In genomic region chr10:115827650-115828049, GRCh38 we compare ENCODE assay signal across 25 cellular contexts.
DNase-seq lines count a peak whose midpoint lies in the region; ATAC-seq and TF ChIP-seq lines count a peak whose summit lies in the region.
"Had no signal": no experiment of that assay in that cellular context is flagged by ENCODE, and none has a peak within 500 bp of the region (broad histone marks: within the 10 kb centered on the region; RNA-seq: fewer than 3 reads in every experiment).

No MANE protein-coding gene starts in this region.

- H2AK9ac ChIP-seq in IMR-90 (replicated peaks; ENCODE audit: low read depth, low read length, poor library complexity) = no peak overlapping the region

- H3K79me1 ChIP-seq in IMR-90 (ENCODE audit: low read depth in 1 of 2, low read length in 2 of 2) = no peaks in the 10 kb centered on the region

- H3K9me1 ChIP-seq in IMR-90 (ENCODE audit: insufficient read depth, low read length) = no peaks in the 10 kb centered on the region

- no peak for TF ChIP-seq EP300 in esophagus muscularis mucosa (IDR thresholded peaks at IDR 0.05)

- peak; percentile 59 for DNase-seq in IMR-90
- no peak for DNase-seq in esophagus muscularis mucosa (ENCODE audit: extremely low spot score)
- DNase-seq in kidney glomerular epithelial cell (lab: John Stamatoyannopoulos, UW) = peak; percentile 46
- DNase-seq in GM13976 (ENCODE audit: low spot score) = no peak
- DNase-seq in SW 1271 (lab: John Stamatoyannopoulos, UW) = no peak
- DNase-seq in osteocyte (ENCODE audit: extremely low spot score, unreplicated experiment) = no peak
- DNase-seq in esophagus squamous epithelium (lab: John Stamatoyannopoulos, UW) = no peak
- DNase-seq: activated CD4-positive, alpha-beta T cell treated with anti-CD3 and anti-CD28 coated beads for 4 hours; BE2C; Caco-2; effector CD8-positive, alpha-beta T cell; head of caudate nucleus; immature natural killer cell; natural killer cell; NCI-H1436 treated with DMSO at 0.1 percent for 48 hours; NCI-H526 treated with DMSO at 0.1 percent for 48 hours; stimulated activated CD4-positive, alpha-beta T cell treated with anti-CD3 and anti-CD28 coated beads, Interleukin-2, amount 100 ng/mL, for 24 hours; stimulated activated naive CD4-positive, alpha-beta T cell treated with Interleukin-2 at 50 U/mL for 16 hours; thyroid gland had no signal

- TF ChIP-seq RAD21 in IMR-90 (IDR thresholded peaks at IDR 0.05; ENCODE audit: low read length) = no peak

- POLR2A ChIA-PET in IMR-90 (lab: Charles Lee; ENCODE audit: unreplicated experiment) = interaction anchor here (0.7 kb wide), 1 partner anchor 132 kb away, joined by 4 read pairs; no protein-coding TSS in a partner anchor

- in situ Hi-C loops in IMR-90 (cut with MboI; ENCODE audit: low sequenced_read_pairs) (no loop called here), GM13976 (cut with MboI; ENCODE audit: low sequenced_read_pairs, unreplicated experiment) (no loop called here)

- no peak overlapping the region for H3K4ac ChIP-seq in IMR-90 (ENCODE audit: low read depth, low read length)

- H3K9me3 ChIP-seq in IMR-90 (ENCODE audit: control insufficient read depth, insufficient read depth, low read length) = no peaks in the 10 kb centered on the region
- H3K9me3 ChIP-seq in esophagus muscularis mucosa = no peaks in the 10 kb centered on the region
- no peaks in the 10 kb centered on the region for H3K9me3 ChIP-seq in esophagus squamous epithelium
- H3K9me3 ChIP-seq: BE2C, Caco-2, thyroid gland had no signal

- no peak overlapping the region for H4K5ac ChIP-seq in IMR-90 (ENCODE audit: low read depth, low read length)

- H3K23ac ChIP-seq in IMR-90 (ENCODE audit: low read depth, low read length) = no peak overlapping the region

- H2BK15ac ChIP-seq in IMR-90 (ENCODE audit: low read depth, low read length) = no peak overlapping the region

- dilution Hi-C loops in IMR-90 (cut with HindIII; ENCODE audit: low sequenced_read_pairs, unreplicated experiment) = no loop called here

- H3K4me3 Mint-ChIP-seq in osteocyte (ENCODE audit: unreplicated experiment) = no peak overlapping the region
- H3K4me3 Mint-ChIP-seq: activated naive CD4-positive, alpha-beta T cell treated with anti-CD3 and anti-CD28 coated beads, Interleukin-2, amount 50 U/mL, for 24 hours; activated T-helper 1 cell treated with anti-CD3 and anti-CD28 coated beads, Interleukin-12 subunit alpha, Interleukin-12 subunit beta, Interleukin-2, Interleukin-4 antibody, amounts not matched to agents 30 ng/mL and 10 ng/mL and 1 ng/mL, durations not matched to agents 14 hours and 24 hours and 36 hours; immature natural killer cell; natural killer cell had no signal

- peak overlapping the region; percentile 32; the same call in 1 of the 2 replicates for H2BK120ac ChIP-seq in IMR-90 (ENCODE audit: low read depth, low read length)

- no peaks in the 10 kb centered on the region for H3K9me3 Mint-ChIP-seq in osteocyte (ENCODE audit: unreplicated experiment)
- H3K9me3 Mint-ChIP-seq: activated T-helper 1 cell treated with anti-CD3 and anti-CD28 coated beads, Interleukin-12 subunit alpha, Interleukin-12 subunit beta, Interleukin-2, Interleukin-4 antibody, amounts not matched to agents 30 ng/mL and 10 ng/mL and 1 ng/mL, durations not matched to agents 14 hours and 24 hours and 36 hours had no signal

- 24% methylated on average over 2 of the region's 5 CpGs; no CpG with 5 or more reads in 1 of the 2 experiments for WGBS in IMR-90 (ENCODE audit: extremely low coverage in 2 of 2, insufficient read length in 1 of 2), 2 experiments
- WGBS in esophagus muscularis mucosa = 75% methylated on average over 5 of the region's 5 CpGs
- 70 to 87% methylated on average over 4 to 5 of the region's 5 CpGs for WGBS in esophagus squamous epithelium, 2 donors

- H4K8ac ChIP-seq in IMR-90 (ENCODE audit: low read depth in 2 of 2, low read length in 2 of 2) = peak overlapping the region in 1 of 2 experiments; percentile 47; a peak in 1 of 4 replicates

- no peaks in the 10 kb centered on the region for H4K20me1 ChIP-seq in IMR-90 (ENCODE audit: insufficient read depth, low read length)

- no peak overlapping the region for H3K27ac ChIP-seq in IMR-90 (ENCODE audit: insufficient read depth, low read length)
- peak overlapping the region; percentile 21 to 61 (median 56) for H3K27ac ChIP-seq in esophagus muscularis mucosa (replicated peaks in 1 of 4)
- peak overlapping the region in 2 of 4 donors; percentile 69 to 70 for H3K27ac ChIP-seq in esophagus squamous epithelium
- H3K27ac ChIP-seq: ascending aorta, HL-60, parathyroid adenoma, thyroid gland had no signal

- peak overlapping the region; percentile 42; the same call in 1 of the 2 replicates for H2BK20ac ChIP-seq in IMR-90 (ENCODE audit: low read depth, low read length)

- no peak overlapping the region for H3K27ac Mint-ChIP-seq in osteocyte (ENCODE audit: unreplicated experiment)
- H3K27ac Mint-ChIP-seq: activated naive CD4-positive, alpha-beta T cell treated with anti-CD3 and anti-CD28 coated beads, Interleukin-2, amount 50 U/mL, for 24 hours; activated T-helper 1 cell treated with anti-CD3 and anti-CD28 coated beads, Interleukin-12 subunit alpha, Interleukin-12 subunit beta, Interleukin-2, Interleukin-4 antibody, amounts not matched to agents 30 ng/mL and 10 ng/mL and 1 ng/mL, durations not matched to agents 14 hours and 24 hours and 36 hours; natural killer cell had no signal

- no TSS peak for BruUV-seq in IMR-90 (replicated peaks; lab: Mats Ljungman, UMichigan)

- peak; percentile 25 for ATAC-seq in IMR-90 (ENCODE audit: low read depth)
- ATAC-seq: esophagus mucosa, natural killer cell had no signal

- H3K4me1 ChIP-seq in IMR-90 (ENCODE audit: control insufficient read depth, insufficient read depth, low read length) = peaks cover 8% of the 10 kb centered on the region
- peaks cover 0 to 14% (median 3%) of the 10 kb centered on the region in 4 donors for H3K4me1 ChIP-seq in esophagus muscularis mucosa
- peaks cover 0 to 5% (median 0%) of the 10 kb centered on the region in 3 donors for H3K4me1 ChIP-seq in esophagus squamous epithelium
- H3K4me1 ChIP-seq: ascending aorta, BE2C, Caco-2, parathyroid adenoma, thyroid gland had no signal

- TF ChIP-seq CTCF in IMR-90 (conservative IDR thresholded peaks at IDR 0.05; ENCODE audit: low read depth, low read length) (no peak), esophagus muscularis mucosa (IDR thresholded peaks at IDR 0.05) (no peak), GM13976 (IDR thresholded peaks at IDR 0.05; ENCODE audit: borderline replicate concordance, control extremely low read depth, extremely low read depth, insufficient read depth, missing control alignments) (no peak), osteocyte (IDR thresholded peaks at IDR 0.05) (no peak), esophagus squamous epithelium (IDR thresholded peaks at IDR 0.05) (no peak)

- H3K27me3 ChIP-seq in IMR-90 (ENCODE audit: control insufficient read depth, insufficient read depth, low read length) = no peaks in the 10 kb centered on the region
- no peaks in the 10 kb centered on the region for H3K27me3 ChIP-seq in esophagus muscularis mucosa
- no peaks in the 10 kb centered on the region for H3K27me3 ChIP-seq in esophagus squamous epithelium
- H3K27me3 ChIP-seq: ascending aorta, BE2C, thyroid gland had no signal

- H4K91ac ChIP-seq in IMR-90 (ENCODE audit: insufficient read depth, low read depth, low read length) = no peak overlapping the region

- H3K9ac ChIP-seq in IMR-90 (ENCODE audit: low read depth, low read length) = no peak overlapping the region
- H3K9ac ChIP-seq: parathyroid adenoma had no signal

- CTCF ChIA-PET in IMR-90 (lab: Yijun Ruan, JAX) = interaction anchor here (0.8 to 2.5 kb wide), 4 partner anchors 16 to 460 kb away, joined by 3 to 13 read pairs (median 5); no protein-coding TSS in a partner anchor

- 0 out of 2 replicates have a peak overlapping the region, but pooled peaks have one; percentile 7 for H3K18ac ChIP-seq in IMR-90 (ENCODE audit: low read depth, low read length)

- H2BK5ac ChIP-seq in IMR-90 (ENCODE audit: low read depth, low read length, poor library complexity, severe bottlenecking) = no peak overlapping the region

- H3K4me3 ChIP-seq in IMR-90 (ENCODE audit: insufficient read depth, low read depth, low read length) (no peak overlapping the region), esophagus muscularis mucosa (no peak overlapping the region), esophagus squamous epithelium (no peak overlapping the region)
- H3K4me3 ChIP-seq: ascending aorta, thyroid gland had no signal

- H2AFZ ChIP-seq in IMR-90 (replicated peaks; ENCODE audit: low read length, poor library complexity) = no peak overlapping the region
- H2AFZ ChIP-seq: parathyroid adenoma had no signal

- H3K36me3 Mint-ChIP-seq in osteocyte (ENCODE audit: unreplicated experiment) = no peaks in the 10 kb centered on the region
- H3K36me3 Mint-ChIP-seq: activated naive CD4-positive, alpha-beta T cell treated with anti-CD3 and anti-CD28 coated beads, Interleukin-2, amount 50 U/mL, for 24 hours; natural killer cell had no signal

- no peaks in the 10 kb centered on the region for H3K27me3 Mint-ChIP-seq in osteocyte (ENCODE audit: unreplicated experiment)
- H3K27me3 Mint-ChIP-seq: activated naive CD4-positive, alpha-beta T cell treated with anti-CD3 and anti-CD28 coated beads, Interleukin-2, amount 50 U/mL, for 24 hours had no signal

- no peaks in the 10 kb centered on the region for H3K36me3 ChIP-seq in IMR-90 (ENCODE audit: control insufficient read depth, insufficient read depth, low read length)
- H3K36me3 ChIP-seq in esophagus muscularis mucosa = no peaks in the 10 kb centered on the region
- no peaks in the 10 kb centered on the region for H3K36me3 ChIP-seq in esophagus squamous epithelium
- H3K36me3 ChIP-seq: ascending aorta, BE2C, thyroid gland had no signal

- intact Hi-C loops in IMR-90 (cut with micrococcal nuclease) (loop anchor here (1.0 to 10.0 kb wide), 3 partner anchors 119 to 445 kb away; partner anchors contain the start of gene GFRA1), esophagus muscularis mucosa (cut with DNase I) (no loop called here), esophagus squamous epithelium (cut with DNase I) (no loop called here)

- peaks cover 6% of the 10 kb centered on the region for H3K4me1 Mint-ChIP-seq in osteocyte (ENCODE audit: unreplicated experiment)
- H3K4me1 Mint-ChIP-seq: activated naive CD4-positive, alpha-beta T cell treated with anti-CD3 and anti-CD28 coated beads, Interleukin-2, amount 50 U/mL, for 24 hours; immature natural killer cell; natural killer cell had no signal

- no peak overlapping the region for H2AK5ac ChIP-seq in IMR-90 (ENCODE audit: low read depth, low read length)

- H3K56ac ChIP-seq in IMR-90 (ENCODE audit: extremely low read depth, insufficient read depth, low read length) = no peak overlapping the region

- TF ChIP-seq POLR2A in IMR-90 (IDR thresholded peaks at IDR 0.05; ENCODE audit: low read depth, low read length) (no peak), esophagus muscularis mucosa (IDR thresholded peaks at IDR 0.05; ENCODE audit: low read depth) (no peak), esophagus squamous epithelium (IDR thresholded peaks at IDR 0.05) (no peak)

- no peak overlapping the region for H3K14ac ChIP-seq in IMR-90 (replicated peaks; ENCODE audit: low read depth, low read length)

- no peak overlapping the region for H3K4me2 ChIP-seq in IMR-90 (ENCODE audit: low read depth, low read length)

TF ChIP-seq in IMR-90, 13 proteins besides CTCF, POLR2A, EP300 and RAD21 (continues in another document):
- no peak for TF ChIP-seq FOS (IDR thresholded peaks at IDR 0.05; ENCODE audit: low read depth, low read length)

Comparison
In these comparisons a context has a peak if more than half of its experiments do, and no peak if none do; other contexts are left out.
1. DNase-seq: peak in IMR-90 (single experiment) and kidney glomerular epithelial cell (single experiment); none in esophagus muscularis mucosa (single experiment), GM13976 (single experiment), SW 1271 (0 of 2), osteocyte (single experiment) and esophagus squamous epithelium (single experiment).